ENCODE assay signal across 30 cellular contexts in the genomic region with DNA sequence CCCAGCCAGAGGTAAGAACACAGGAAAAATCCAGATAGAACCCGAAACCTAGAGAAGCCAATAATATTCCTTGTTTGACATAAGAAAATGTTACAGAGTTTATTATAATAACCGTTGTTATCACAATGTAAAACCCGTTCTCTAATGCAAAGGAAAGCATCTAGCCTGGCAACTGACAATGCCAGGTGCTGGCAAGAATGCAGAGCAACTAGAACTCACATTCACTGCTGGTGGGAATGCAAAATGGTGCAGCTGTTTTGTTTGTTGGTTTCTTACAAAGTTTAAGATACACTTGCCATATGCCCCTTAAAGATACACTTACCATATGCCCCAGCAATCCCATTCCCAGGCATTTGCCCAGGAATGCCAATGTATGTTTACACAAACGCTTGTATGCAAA. TPM values are rescaled to one million over a fixed set of nuclear protein-coding genes. Genes with fewer than 3 reads are reported as not detected.
"Had no signal": no experiment of that assay in that cellular context is flagged by ENCODE, and none has a peak within 500 bp of the region (broad histone marks: within the 10 kb centered on the region; RNA-seq: fewer than 3 reads in every experiment).

No MANE protein-coding gene starts in this region.

- H3K27me3 ChIP-seq: brain microvascular endothelial cell, esophagus muscularis mucosa, foreskin keratinocyte, gastrocnemius medialis, heart right ventricle, hepatocyte had no signal

- H3K4me3 Mint-ChIP-seq: activated CD4-positive, alpha-beta memory T cell treated with anti-CD3 and anti-CD28 coated beads, Interleukin-2, amount 10 ng/mL, durations not matched to agents 7 days and 5 days; activated CD4-positive, alpha-beta T cell treated with anti-CD3 and anti-CD28 coated beads for 36 hours; activated CD4-positive, alpha-beta T cell treated with anti-CD3 and anti-CD28 coated beads, Interleukin-2, amount 10 ng/mL, durations not matched to agents 24 days and 14 days; activated naive CD8-positive, alpha-beta T cell; activated T-cell treated with anti-CD3 and anti-CD28 coated beads, Interleukin-2, amount 50 U/mL, for 24 hours; activated T-helper 17 cell treated with anti-CD3 and anti-CD28 coated beads, Interleukin-2, amount 50 U/mL, for 72 hours; central memory CD8-positive, alpha-beta T cell; effector memory CD8-positive, alpha-beta T cell had no signal

- H3K27ac Mint-ChIP-seq: activated CD4-positive, alpha-beta memory T cell treated with anti-CD3 and anti-CD28 coated beads, Interleukin-2, amount 10 ng/mL, durations not matched to agents 7 days and 5 days; activated CD4-positive, alpha-beta T cell treated with anti-CD3 and anti-CD28 coated beads for 36 hours; activated CD4-positive, alpha-beta T cell treated with anti-CD3 and anti-CD28 coated beads, Interleukin-2, amount 10 ng/mL, durations not matched to agents 24 days and 14 days; activated naive CD8-positive, alpha-beta T cell; activated T-cell treated with anti-CD3 and anti-CD28 coated beads, Interleukin-2, amount 50 U/mL, for 24 hours; activated T-helper 17 cell treated with anti-CD3 and anti-CD28 coated beads, Interleukin-2, amount 50 U/mL, for 72 hours; effector memory CD8-positive, alpha-beta T cell had no signal

- H3K9me3 ChIP-seq: esophagus muscularis mucosa, gastrocnemius medialis, heart right ventricle had no signal

- H3K9me3 Mint-ChIP-seq: activated CD4-positive, alpha-beta memory T cell treated with anti-CD3 and anti-CD28 coated beads, Interleukin-2, amount 10 ng/mL, durations not matched to agents 7 days and 5 days; activated CD4-positive, alpha-beta T cell treated with anti-CD3 and anti-CD28 coated beads, Interleukin-2, amount 10 ng/mL, durations not matched to agents 24 days and 14 days; activated T-cell treated with anti-CD3 and anti-CD28 coated beads, Interleukin-2, amount 50 U/mL, for 24 hours; activated T-helper 17 cell treated with anti-CD3 and anti-CD28 coated beads, Interleukin-2, amount 50 U/mL, for 72 hours; central memory CD8-positive, alpha-beta T cell; effector memory CD8-positive, alpha-beta T cell had no signal

- ATAC-seq: activated CD4-positive, alpha-beta T cell treated with anti-CD3 and anti-CD28 coated beads for 36 hours; activated T-helper 17 cell treated with anti-CD3 and anti-CD28 coated beads, Interleukin-2, amount 50 U/mL, for 72 hours; effector memory CD8-positive, alpha-beta T cell; foreskin keratinocyte; gastrocnemius medialis had no signal

- H3K4me3 ChIP-seq: coronary artery, esophagus muscularis mucosa, gastrocnemius medialis, heart right ventricle, hepatocyte had no signal

- H3K4me1 ChIP-seq: esophagus muscularis mucosa, foreskin keratinocyte, gastrocnemius medialis had no signal

- DNase-seq: activated CD4-positive, alpha-beta memory T cell treated with anti-CD3 and anti-CD28 coated beads, Interleukin-2, amount 10 ng/mL, durations not matched to agents 7 days and 5 days; activated CD4-positive, alpha-beta T cell treated with anti-CD3 and anti-CD28 coated beads for 36 hours; activated CD4-positive, alpha-beta T cell treated with anti-CD3 and anti-CD28 coated beads, Interleukin-2, amount 10 ng/mL, durations not matched to agents 24 days and 14 days; activated CD4-positive, CD25-positive, alpha-beta regulatory T cell; activated CD4-positive, CD25-positive, alpha-beta regulatory T cell treated with anti-CD3 and anti-CD28 coated beads, Interleukin-2, amount 50 U/mL, for 72 hours; activated CD8-positive, alpha-beta memory T cell treated with anti-CD3 and anti-CD28 coated beads, Interleukin-2, amount 50 U/mL, for 48 hours; activated effector memory CD4-positive, alpha-beta T cell treated with Interleukin-2 at 50 U/mL for 16 hours; activated gamma-delta T cell treated with Interleukin-2 at 50 U/mL for 16 hours; activated naive CD4-positive, alpha-beta T cell treated with anti-CD3 and anti-CD28 coated beads, Interleukin-2, amount 50 U/mL, for 16 hours; activated naive CD4-positive, alpha-beta T cell treated with Interleukin-2 at 50 U/mL for 16 hours; activated T-cell treated with anti-CD3 and anti-CD28 coated beads for 4 hours; activated T-cell treated with anti-CD3 and anti-CD28 coated beads, Interleukin-2, amount 50 U/mL, for 24 hours; amniotic stem cell; brain microvascular endothelial cell; effector CD4-positive, alpha-beta T cell; effector memory CD8-positive, alpha-beta T cell; erythroblast; foreskin keratinocyte; gastrocnemius medialis; glutamatergic neuron; T-helper 2 cell had no signal

- H3K27me3 Mint-ChIP-seq: activated CD4-positive, alpha-beta memory T cell treated with anti-CD3 and anti-CD28 coated beads, Interleukin-2, amount 10 ng/mL, durations not matched to agents 7 days and 5 days; activated CD4-positive, alpha-beta T cell treated with anti-CD3 and anti-CD28 coated beads for 36 hours; activated CD4-positive, alpha-beta T cell treated with anti-CD3 and anti-CD28 coated beads, Interleukin-2, amount 10 ng/mL, durations not matched to agents 24 days and 14 days; activated naive CD8-positive, alpha-beta T cell; activated T-cell treated with anti-CD3 and anti-CD28 coated beads, Interleukin-2, amount 50 U/mL, for 24 hours; activated T-helper 17 cell treated with anti-CD3 and anti-CD28 coated beads, Interleukin-2, amount 50 U/mL, for 72 hours; central memory CD8-positive, alpha-beta T cell; effector memory CD8-positive, alpha-beta T cell had no signal

- H3K4me1 Mint-ChIP-seq: activated T-helper 17 cell treated with anti-CD3 and anti-CD28 coated beads, Interleukin-2, amount 50 U/mL, for 72 hours; central memory CD8-positive, alpha-beta T cell had no signal

- H3K27ac ChIP-seq: brain microvascular endothelial cell, coronary artery, esophagus muscularis mucosa, foreskin keratinocyte, gastrocnemius medialis, hepatocyte had no signal

RNA-seq across cellular contexts. Expression of a gene that starts 28.3 kb away (rescaled TPM):
- total RNA-seq: activated CD4-positive, alpha-beta memory T cell treated with anti-CD3 and anti-CD28 coated beads, Interleukin-2, amount 10 ng/mL, durations not matched to agents 7 days and 5 days; activated CD4-positive, alpha-beta T cell treated with anti-CD3 and anti-CD28 coated beads for 36 hours; activated CD4-positive, alpha-beta T cell treated with anti-CD3 and anti-CD28 coated beads, Interleukin-2, amount 10 ng/mL, durations not matched to agents 24 days and 14 days; activated T-helper 17 cell treated with anti-CD3 and anti-CD28 coated beads, Interleukin-2, amount 50 U/mL, for 72 hours; cerebellum; dermis blood vessel endothelial cell had no signal
